In genomic region chr15:85689729-85690128, GRCh38 we compare ENCODE assay signal across 9 cellular contexts.
DNase-seq lines count a peak whose midpoint lies in the region; ATAC-seq, FAIRE-seq and TF ChIP-seq lines count a peak whose summit lies in the region.
"Had no signal": no experiment of that assay in that cellular context is flagged by ENCODE, and none has a peak within 500 bp of the region (broad histone marks: within the 10 kb centered on the region; RNA-seq: fewer than 3 reads in every experiment).

No MANE protein-coding gene starts in this region.

- no peak overlapping the region for H3K18ac ChIP-seq in neuronal stem cell (ENCODE audit: low read length)

- WGBS in neuronal stem cell (ENCODE audit: extremely low coverage in 2 of 2, insufficient read length in 2 of 2, insufficient replicate concordance in 1 of 2), 2 donors: no CpG with 5 or more reads among the region's 9 CpGs

- H3K36me3 ChIP-seq in KOPT-K1 (ENCODE audit: insufficient read depth, low read length) (peaks cover 32% of the 10 kb centered on the region), neuronal stem cell (replicated peaks in 1 of 2; ENCODE audit: control insufficient read depth in 2 of 2, insufficient read depth in 2 of 2, low read length in 2 of 2) (peaks cover 9 to 60% of the 10 kb centered on the region in 2 donors), vagina (peaks cover 0 to 69% of the 10 kb centered on the region in 2 donors)

- FAIRE-seq in D721Med (lab: Jason Lieb, UNC): no peak
- FAIRE-seq: keratinocyte had no signal

- peak overlapping the region; percentile 48 for H3K4me3 ChIP-seq in AG04450 (ENCODE audit: low read depth, low read length)
- H3K4me3 ChIP-seq in fibroblast of mammary gland (ENCODE audit: control insufficient read depth, low read depth, low read length): peak overlapping the region; percentile 8
- H3K4me3 ChIP-seq in neuronal stem cell (ENCODE audit: low read length in 2 of 2): peak overlapping the region in 1 of 2 donors; percentile 3
- H3K4me3 ChIP-seq in vagina: peak overlapping the region; percentile 32

- POLR2A ChIA-PET in AG04450 (lab: Yijun Ruan, JAX): interaction anchor here (0.5 to 0.6 kb wide), 2 partner anchors 10 to 309 kb away, joined by 3 read pairs; partner anchors contain the start of gene AKAP13

- TF ChIP-seq CTCF in AG04450 (IDR thresholded peaks at IDR 0.05; ENCODE audit: low read depth, low read length) (no peak), fibroblast of mammary gland (conservative IDR thresholded peaks at IDR 0.05; ENCODE audit: control insufficient read depth, insufficient read depth, low read depth, low read length) (no peak), vagina (IDR thresholded peaks at IDR 0.05) (no peak), D721Med (IDR thresholded peaks at IDR 0.05; ENCODE audit: insufficient read depth, missing control alignments) (no peak)

- H3K79me1 ChIP-seq in neuronal stem cell (ENCODE audit: low read depth, low read length): no peaks in the 10 kb centered on the region

- no peak for TF ChIP-seq POLR2A in vagina (IDR thresholded peaks at IDR 0.05)

- H2BK12ac ChIP-seq in neuronal stem cell (ENCODE audit: low read length): no peak overlapping the region

- peak; percentile 39 for ATAC-seq in GM19397 (IDR thresholded peaks at IDR 0.05; ENCODE audit: unreplicated experiment)

- peak overlapping the region; percentile 41 for H3K4me2 ChIP-seq in neuronal stem cell (ENCODE audit: insufficient read depth, low read length, poor library complexity, severe bottlenecking)

- H2BK5ac ChIP-seq in neuronal stem cell (ENCODE audit: low read length): no peak overlapping the region

- peak overlapping the region; percentile 58 for H2AFZ ChIP-seq in neuronal stem cell (ENCODE audit: low read length)

- H4K91ac ChIP-seq in neuronal stem cell (ENCODE audit: low read depth, low read length, poor library complexity): no peak overlapping the region

- H3K23ac ChIP-seq in neuronal stem cell (ENCODE audit: low read depth, low read length, poor library complexity): no peak overlapping the region

- no peak overlapping the region for H3K14ac ChIP-seq in neuronal stem cell (ENCODE audit: low read length)

- intact Hi-C loops in vagina (cut with DNase I): no loop called here

- no peak overlapping the region for H4K8ac ChIP-seq in neuronal stem cell (ENCODE audit: low read depth, low read length)

- H3K27me3 ChIP-seq in AG04450 (ENCODE audit: control insufficient read depth, insufficient read depth, low read length) (no peaks in the 10 kb centered on the region), neuronal stem cell (ENCODE audit: control insufficient read depth in 3 of 3, insufficient read depth in 3 of 3, low read depth in 1 of 3, low read length in 3 of 3) (no peaks in the 10 kb centered on the region), vagina (no peaks in the 10 kb centered on the region)

- H3K4me1 ChIP-seq in neuronal stem cell (ENCODE audit: control insufficient read depth in 2 of 2, insufficient read depth in 1 of 2, low read depth in 1 of 2, low read length in 2 of 2) (peaks cover 10 to 22% of the 10 kb centered on the region in 2 donors), vagina (peaks cover 38% of the 10 kb centered on the region)

- CTCF ChIA-PET in AG04450 (lab: Charles Lee): no interaction called here

- no peak overlapping the region for H3K9ac ChIP-seq in neuronal stem cell (ENCODE audit: low read depth, low read length, poor library complexity)

- no peak overlapping the region for H2BK120ac ChIP-seq in neuronal stem cell (ENCODE audit: low read depth, low read length)

- H3K27ac ChIP-seq in AG04450 (ENCODE audit: low read depth, low read length): no peak overlapping the region
- H3K27ac ChIP-seq in KOPT-K1 (ENCODE audit: low read depth, low read length, poor library complexity, severe bottlenecking): peak overlapping the region; percentile 96
- H3K27ac ChIP-seq in neuronal stem cell (replicated peaks; ENCODE audit: low read length): no peak overlapping the region
- peak overlapping the region; percentile 64 for H3K27ac ChIP-seq in vagina

- H2BK15ac ChIP-seq in neuronal stem cell (ENCODE audit: low read length): no peak overlapping the region

- DNase-seq in AG04450 (ENCODE audit: low read depth, low spot score) (peak; percentile 44), fibroblast of mammary gland (ENCODE audit: low read depth) (peak; percentile 72), neuronal stem cell (ENCODE audit: low spot score) (peak; percentile 43), vagina (ENCODE audit: extremely low spot score in 2 of 2) (no peak), D721Med (ENCODE audit: insufficient read length, low spot score) (no peak)
- peak; percentile 68 for DNase-seq in activated T-cell treated with anti-CD3 and anti-CD28 coated beads, Interleukin-2, amount 50 U/mL, for 1 hour

- no peak overlapping the region for H2AK5ac ChIP-seq in neuronal stem cell (ENCODE audit: low read depth, low read length)

- no peak overlapping the region for H3K4ac ChIP-seq in neuronal stem cell (ENCODE audit: low read length)

- H3K9me3 ChIP-seq in AG04450 (ENCODE audit: control insufficient read depth, insufficient read depth, low read length): no peaks in the 10 kb centered on the region
- H3K9me3 ChIP-seq in KOPT-K1 (ENCODE audit: insufficient read depth, low read length, poor library complexity, severe bottlenecking): no peaks in the 10 kb centered on the region
- no peaks in the 10 kb centered on the region for H3K9me3 ChIP-seq in neuronal stem cell (replicated peaks in 1 of 2; ENCODE audit: control insufficient read depth in 2 of 2, insufficient read depth in 1 of 2, low read depth in 1 of 2, low read length in 2 of 2)
- H3K9me3 ChIP-seq in vagina: no peaks in the 10 kb centered on the region

Comparison
In these comparisons a context has a peak if more than half of its experiments do, and no peak if none do; other contexts are left out.
1. DNase-seq: peak in AG04450 (single experiment), activated T-cell treated with anti-CD3 and anti-CD28 coated beads, Interleukin-2, amount 50 U/mL, for 1 hour (single experiment), fibroblast of mammary gland (single experiment) and neuronal stem cell (single experiment); none in vagina (0 of 2) and D721Med (single experiment).
2. H3K27ac ChIP-seq: peak in KOPT-K1 (single experiment) and vagina (single experiment); none in AG04450 (single experiment) and neuronal stem cell (single experiment).